In genomic region chr5:149264432-149265069, GRCh38 we compare ENCODE assay signal across 8 cellular contexts.
DNase-seq lines count a peak whose midpoint lies in the region; ATAC-seq lines count a peak whose summit lies in the region.

No MANE protein-coding gene starts in this region.

- peak; percentile 72 for ATAC-seq in HG02884 (IDR thresholded peaks at IDR 0.05; ENCODE audit: unreplicated experiment)
- ATAC-seq in stimulated activated effector memory CD8-positive, alpha-beta T cell treated with anti-CD3 and anti-CD28 coated beads, Interleukin-12 subunit alpha, Interleukin-12 subunit beta, amount 100 ng/mL, for 72 hours: peak; percentile 73

- H3K27ac Mint-ChIP-seq in stimulated activated effector memory CD8-positive, alpha-beta T cell treated with anti-CD3 and anti-CD28 coated beads, Interleukin-12 subunit alpha, Interleukin-12 subunit beta, amount 100 ng/mL, for 72 hours: no peak overlapping the region

- no peak overlapping the region for H3K4me3 Mint-ChIP-seq in stimulated activated effector memory CD8-positive, alpha-beta T cell treated with anti-CD3 and anti-CD28 coated beads, Interleukin-12 subunit alpha, Interleukin-12 subunit beta, amount 100 ng/mL, for 72 hours

- H3K9me3 Mint-ChIP-seq in stimulated activated effector memory CD8-positive, alpha-beta T cell treated with anti-CD3 and anti-CD28 coated beads, Interleukin-12 subunit alpha, Interleukin-12 subunit beta, amount 100 ng/mL, for 72 hours: peaks cover 3% of the 10 kb centered on the region

- H3K36me3 Mint-ChIP-seq in stimulated activated effector memory CD8-positive, alpha-beta T cell treated with anti-CD3 and anti-CD28 coated beads, Interleukin-12 subunit alpha, Interleukin-12 subunit beta, amount 100 ng/mL, for 72 hours: no peaks in the 10 kb centered on the region

- peaks cover 10% of the 10 kb centered on the region for H3K4me1 Mint-ChIP-seq in stimulated activated effector memory CD8-positive, alpha-beta T cell treated with anti-CD3 and anti-CD28 coated beads, Interleukin-12 subunit alpha, Interleukin-12 subunit beta, amount 100 ng/mL, for 72 hours

- DNase-seq in DMS79 treated with DMSO at 0.1 percent for 48 hours (lab: John Stamatoyannopoulos, UW) (peak; percentile 22), DMS79 (lab: John Stamatoyannopoulos, UW) (no peak), NCI-H510A (lab: John Stamatoyannopoulos, UW) (peak; percentile 75), iPS DF 4.7 (ENCODE audit: extremely low read depth, low spot score) (peak; percentile 46), NCI-H1694 treated with DMSO at 0.1 percent for 48 hours (lab: John Stamatoyannopoulos, UW) (no peak)
- DNase-seq in activated T-cell treated with anti-CD3 and anti-CD28 coated beads, Interleukin-2, amount 50 U/mL, for 48 hours: peak; percentile 46 to 61
- DNase-seq in stimulated activated effector memory CD8-positive, alpha-beta T cell treated with anti-CD3 and anti-CD28 coated beads, Interleukin-12 subunit alpha, Interleukin-12 subunit beta, amount 100 ng/mL, for 72 hours (ENCODE audit: low spot score in 2 of 2): peak in 1 of 2 donors; percentile 11

Comparison
In these comparisons a context has a peak if more than half of its experiments do, and no peak if none do; other contexts are left out.
1. DNase-seq: peak in DMS79 treated with DMSO at 0.1 percent for 48 hours (single experiment), NCI-H510A (single experiment), activated T-cell treated with anti-CD3 and anti-CD28 coated beads, Interleukin-2, amount 50 U/mL, for 48 hours (2 of 2) and iPS DF 4.7 (single experiment); none in DMS79 (single experiment) and NCI-H1694 treated with DMSO at 0.1 percent for 48 hours (single experiment).